ENCODE assay signal across 8 cellular contexts in genomic region chr5:127229185-127229889, GRCh38.
DNase-seq lines count a peak whose midpoint lies in the region; ATAC-seq and TF ChIP-seq lines count a peak whose summit lies in the region.

No MANE protein-coding gene starts in this region.

- H3K4me1 ChIP-seq in NT2/D1 (ENCODE audit: insufficient read depth, insufficient read length), result no peaks in the 10 kb centered on the region
- peaks cover 0 to 17% (median 13%) of the 10 kb centered on the region in 5 donors for H3K4me1 ChIP-seq in subcutaneous abdominal adipose tissue (ENCODE audit: control insufficient read depth in 5 of 5, insufficient read depth in 5 of 5, low read length in 5 of 5)

- no peak overlapping the region for H3K27ac ChIP-seq in subcutaneous abdominal adipose tissue (ENCODE audit: low read depth, low read length)

- H3K9me3 Mint-ChIP-seq in activated T-helper 17 cell treated with anti-CD3 and anti-CD28 coated beads, Interleukin-2, amount 50 U/mL, for 72 hours, result peaks cover 3% of the 10 kb centered on the region
- H3K9me3 Mint-ChIP-seq in nephron, result no peaks in the 10 kb centered on the region

- H3K27me3 ChIP-seq in NT2/D1 (ENCODE audit: insufficient read depth, insufficient read length) (peaks cover 21% of the 10 kb centered on the region), subcutaneous abdominal adipose tissue (ENCODE audit: control insufficient read depth in 5 of 5, insufficient read depth in 4 of 5, low read length in 5 of 5) (no peaks in the 10 kb centered on the region)

- peak overlapping the region; percentile 72 for H3K9ac ChIP-seq in NT2/D1 (ENCODE audit: insufficient read length, low read depth)
- H3K9ac ChIP-seq in subcutaneous abdominal adipose tissue (ENCODE audit: low read length in 5 of 5), result peak overlapping the region in 4 of 5 donors; percentile 17 to 71 (median 68)

- H3K36me3 ChIP-seq in NT2/D1 (ENCODE audit: insufficient read depth, insufficient read length, low read length) (no peaks in the 10 kb centered on the region), subcutaneous abdominal adipose tissue (ENCODE audit: control insufficient read depth in 5 of 5, insufficient read depth in 5 of 5, low read length in 5 of 5) (no peaks in the 10 kb centered on the region)

- ATAC-seq in HG02938 (IDR thresholded peaks at IDR 0.05; ENCODE audit: unreplicated experiment), result peak; percentile 74
- peak; percentile 79 for ATAC-seq in activated T-helper 17 cell treated with anti-CD3 and anti-CD28 coated beads, Interleukin-2, amount 50 U/mL, for 72 hours (replicated peaks)

- H3K4me3 Mint-ChIP-seq in activated T-helper 17 cell treated with anti-CD3 and anti-CD28 coated beads, Interleukin-2, amount 50 U/mL, for 72 hours, result peak overlapping the region; percentile 64
- peak overlapping the region; percentile 55 to 75 (median 75) for H3K4me3 Mint-ChIP-seq in nephron

- peak; percentile 7 for DNase-seq in NCI-H1105 treated with DMSO at 0.1 percent for 48 hours (lab: John Stamatoyannopoulos, UW)
- DNase-seq in NCI-H1105 (lab: John Stamatoyannopoulos, UW), result no peak
- no peak for DNase-seq in NT2/D1 (ENCODE audit: low read depth, low spot score)
- DNase-seq in fibroblast of the aortic adventitia (ENCODE audit: low read depth), result peak; percentile 25

- H3K36me3 Mint-ChIP-seq in activated T-helper 17 cell treated with anti-CD3 and anti-CD28 coated beads, Interleukin-2, amount 50 U/mL, for 72 hours (ENCODE audit: low read depth), result no peaks in the 10 kb centered on the region
- H3K36me3 Mint-ChIP-seq in nephron (ENCODE audit: low read depth), result no peaks in the 10 kb centered on the region

- no peak overlapping the region for H3K27ac Mint-ChIP-seq in activated T-helper 17 cell treated with anti-CD3 and anti-CD28 coated beads, Interleukin-2, amount 50 U/mL, for 72 hours
- H3K27ac Mint-ChIP-seq in nephron, result no peak overlapping the region

- H3K9me3 ChIP-seq in NT2/D1 (ENCODE audit: insufficient read depth, low read length) (no peaks in the 10 kb centered on the region), subcutaneous abdominal adipose tissue (ENCODE audit: control insufficient read depth in 5 of 5, low read length in 5 of 5) (no peaks in the 10 kb centered on the region)

- no peaks in the 10 kb centered on the region for H3K27me3 Mint-ChIP-seq in activated T-helper 17 cell treated with anti-CD3 and anti-CD28 coated beads, Interleukin-2, amount 50 U/mL, for 72 hours
- H3K27me3 Mint-ChIP-seq in nephron (ENCODE audit: low read depth), result peaks cover 20% of the 10 kb centered on the region

- H3K4me3 ChIP-seq in NT2/D1 (ENCODE audit: insufficient read length, low read depth), result peak overlapping the region; percentile 64
- peak overlapping the region; percentile 64 for H3K4me3 ChIP-seq in fibroblast of the aortic adventitia (ENCODE audit: low read depth, low read length)
- H3K4me3 ChIP-seq in subcutaneous abdominal adipose tissue (ENCODE audit: low read depth in 1 of 5, low read length in 5 of 5), result peak overlapping the region; percentile 54 to 83 (median 80)

- TF ChIP-seq CTCF in fibroblast of the aortic adventitia (IDR thresholded peaks at IDR 0.05; ENCODE audit: insufficient read depth, low read length), result peak; percentile 27
- TF ChIP-seq CTCF in nephron (IDR thresholded peaks at IDR 0.05; ENCODE audit: unreplicated experiment in 3 of 3), result no peak

- peaks cover 9% of the 10 kb centered on the region for H3K4me1 Mint-ChIP-seq in activated T-helper 17 cell treated with anti-CD3 and anti-CD28 coated beads, Interleukin-2, amount 50 U/mL, for 72 hours
- H3K4me1 Mint-ChIP-seq in nephron, result peaks cover 4% of the 10 kb centered on the region

Comparison
In these comparisons a context has a peak if more than half of its experiments do, and no peak if none do; other contexts are left out.
1. DNase-seq: peak in NCI-H1105 treated with DMSO at 0.1 percent for 48 hours (single experiment) and fibroblast of the aortic adventitia (single experiment); none in NCI-H1105 (single experiment) and NT2/D1 (single experiment).
2. Peak in every context shown above with its lines, with median percentiles within 50 percentile points of each other: H3K4me3 ChIP-seq.